Comparison of ENCODE assay signal across 22 cellular contexts in the genomic region with DNA sequence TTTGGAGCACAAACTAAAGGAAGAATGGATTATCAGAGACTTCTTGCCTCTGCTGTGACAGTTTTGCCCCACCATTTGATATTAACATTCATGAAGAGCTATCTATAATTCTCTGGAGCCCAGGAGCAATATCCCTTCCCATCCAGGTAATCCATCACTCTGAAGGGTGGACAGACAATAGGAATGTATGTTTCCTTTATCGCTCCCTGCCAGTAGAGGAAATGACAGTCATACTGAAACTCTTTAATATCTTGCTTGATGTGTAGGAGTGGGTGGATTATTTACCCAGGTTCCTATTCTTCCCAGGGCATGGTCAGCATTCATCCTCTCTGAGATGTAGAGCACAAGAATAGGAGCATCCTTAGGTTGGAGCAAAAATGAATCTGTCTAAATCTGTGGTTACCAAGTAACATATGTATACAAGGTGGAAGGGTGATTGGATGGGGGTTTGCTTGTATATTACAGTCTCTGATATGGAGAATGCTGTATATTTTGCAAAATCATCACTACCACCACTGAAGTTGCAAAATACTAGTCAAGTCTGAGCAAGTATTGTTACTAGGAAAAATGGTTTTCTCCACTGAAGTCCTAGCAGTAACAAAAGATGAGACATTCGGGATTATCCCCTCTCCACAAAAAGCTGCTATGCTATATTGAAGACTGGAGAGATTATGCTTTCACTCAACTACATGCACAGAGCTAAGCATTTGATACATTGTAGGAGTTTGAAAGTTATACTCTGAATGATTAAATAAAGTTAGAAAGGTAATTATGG.
"Had no signal": no experiment of that assay in that cellular context is flagged by ENCODE, and none has a peak within 500 bp of the region (broad histone marks: within the 10 kb centered on the region; RNA-seq: fewer than 3 reads in every experiment).

No MANE protein-coding gene starts in this region.

- H3K27me3 ChIP-seq: esophagus squamous epithelium, neural progenitor cell, ovary, right atrium auricular region, sigmoid colon, suprapubic skin, thyroid gland had no signal

- ATAC-seq: left colon; left ventricle myocardium superior; naive thymus-derived CD4-positive, alpha-beta T cell had no signal

- FAIRE-seq: colon, urothelium cell line had no signal

- H3K9me3 Mint-ChIP-seq: neural progenitor cell had no signal

- H3K4me1 Mint-ChIP-seq: naive thymus-derived CD4-positive, alpha-beta T cell; neural progenitor cell had no signal

- H3K4me3 Mint-ChIP-seq: naive thymus-derived CD4-positive, alpha-beta T cell; neural progenitor cell; type B pancreatic cell had no signal

- H3K27ac Mint-ChIP-seq: naive thymus-derived CD4-positive, alpha-beta T cell; neural progenitor cell; type B pancreatic cell had no signal

- H3K9me3 ChIP-seq: esophagus squamous epithelium, ovary, right atrium auricular region, sigmoid colon, suprapubic skin, thyroid gland had no signal

- H3K4me1 ChIP-seq: esophagus squamous epithelium, neural progenitor cell, right atrium auricular region, suprapubic skin, thyroid gland had no signal

- DNase-seq: cerebellar nuclear complex; dorsolateral prefrontal cortex; effector CD8-positive, alpha-beta T cell; esophagus squamous epithelium; foreskin fibroblast; left colon; left ventricle myocardium superior; naive thymus-derived CD4-positive, alpha-beta T cell; nucleus accumbens; ovary; sigmoid colon; stimulated activated CD4-positive, alpha-beta T cell treated with anti-CD3 and anti-CD28 coated beads, Interleukin-2, amount 100 ng/mL, for 24 hours; stimulated activated naive CD4-positive, alpha-beta T cell treated with Interleukin-2 at 50 U/mL for 16 hours; thyroid gland had no signal

- H3K4me3 ChIP-seq: dorsolateral prefrontal cortex, esophagus squamous epithelium, lung, neural progenitor cell, ovary, right atrium auricular region, sigmoid colon, skin epidermis, suprapubic skin, thyroid gland had no signal

- H2AFZ ChIP-seq: neural progenitor cell had no signal

- H3K36me3 Mint-ChIP-seq: naive thymus-derived CD4-positive, alpha-beta T cell; neural progenitor cell had no signal

- H3K36me3 ChIP-seq: esophagus squamous epithelium, neural progenitor cell, ovary, right atrium auricular region, sigmoid colon, suprapubic skin, thyroid gland had no signal

- H3K27me3 Mint-ChIP-seq: naive thymus-derived CD4-positive, alpha-beta T cell; type B pancreatic cell had no signal

- H3K27ac ChIP-seq: dorsolateral prefrontal cortex, esophagus squamous epithelium, neural progenitor cell, ovary, right atrium auricular region, sigmoid colon, skin epidermis, suprapubic skin, thyroid gland had no signal

- H3K4me2 ChIP-seq: neural progenitor cell had no signal

- H3K9ac ChIP-seq: neural progenitor cell had no signal
